ENCODE assay signal across 23 cellular contexts in the genomic region with DNA sequence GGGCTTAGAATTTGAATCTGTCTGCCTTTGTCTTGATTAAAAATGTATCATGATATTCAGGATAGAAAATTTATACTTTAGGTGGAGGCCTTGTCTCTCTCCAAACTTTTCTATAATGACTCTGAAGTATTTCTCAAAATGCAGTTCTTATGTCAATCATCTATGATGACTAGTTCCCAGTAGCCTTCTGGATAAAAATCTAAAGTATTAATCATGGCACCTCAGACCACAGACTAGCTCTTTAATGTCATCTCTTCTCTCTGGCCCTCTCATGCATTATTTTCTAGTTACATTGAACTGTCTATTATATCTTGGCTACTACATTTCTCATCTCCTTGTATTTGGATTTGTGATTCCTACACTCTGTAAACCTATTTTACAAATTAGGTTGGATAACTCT.
DNase-seq lines count a peak whose midpoint lies in the region; ATAC-seq, FAIRE-seq and TF ChIP-seq lines count a peak whose summit lies in the region.
"Had no signal": no experiment of that assay in that cellular context is flagged by ENCODE, and none has a peak within 500 bp of the region (broad histone marks: within the 10 kb centered on the region; RNA-seq: fewer than 3 reads in every experiment).

No MANE protein-coding gene starts in this region.

- TF ChIP-seq CTCF in GM10248 (IDR thresholded peaks at IDR 0.05; ENCODE audit: control extremely low read depth, extremely low read depth, low read depth, missing control alignments), result no peak

- no peak for FAIRE-seq in HTR-8/SVneo (lab: Jason Lieb, UNC)
- FAIRE-seq in RCC 7860 (lab: Jason Lieb, UNC), result peak; percentile 55
- FAIRE-seq: GM12892, GM19239, K562 had no signal

- POLR2A ChIA-PET in GM10248 (lab: Yijun Ruan, JAX), result no interaction called here

- DNase-seq in HTR-8/SVneo (ENCODE audit: insufficient read length, low spot score) (peak; percentile 6), RCC 7860 (ENCODE audit: low spot score) (no peak), astrocyte of the hippocampus (ENCODE audit: low read depth, low spot score) (peak; percentile 6), kidney tubule cell (ENCODE audit: low spot score) (peak; percentile 53), OCI-M2 (lab: John Stamatoyannopoulos, UW; ENCODE audit: unreplicated experiment) (no peak), GM10248 (ENCODE audit: extremely low spot score) (no peak)
- DNase-seq: AML-193; CD4-positive, alpha-beta T cell; COR-L47; GDM1; Kasumi-1; MM.1S; NCI-H2029 treated with DMSO at 0.1 percent for 48 hours; NCI-H2227 treated with DMSO at 0.1 percent for 48 hours; NCI-H526 treated with DMSO at 0.1 percent for 48 hours; RPMI8226; SHP77 treated with DMSO at 0.1 percent for 48 hours had no signal

- ATAC-seq in GM21423 (IDR thresholded peaks at IDR 0.05; ENCODE audit: unreplicated experiment), result no peak
- ATAC-seq: A549, HCT116, K562 had no signal

- CTCF ChIA-PET in GM10248 (lab: Yijun Ruan, JAX), result interaction anchor here (21.2 kb wide), 1 partner anchor 300 kb away, joined by 423 read pairs; no protein-coding TSS in a partner anchor

Comparison
In these comparisons a context has a peak if more than half of its experiments do, and no peak if none do; other contexts are left out.
1. DNase-seq: peak in HTR-8/SVneo (single experiment), astrocyte of the hippocampus (single experiment) and kidney tubule cell (single experiment); none in RCC 7860 (single experiment), OCI-M2 (single experiment) and GM10248 (single experiment).